Comparison of ENCODE assay signal across 9 cellular contexts in the genomic region with DNA sequence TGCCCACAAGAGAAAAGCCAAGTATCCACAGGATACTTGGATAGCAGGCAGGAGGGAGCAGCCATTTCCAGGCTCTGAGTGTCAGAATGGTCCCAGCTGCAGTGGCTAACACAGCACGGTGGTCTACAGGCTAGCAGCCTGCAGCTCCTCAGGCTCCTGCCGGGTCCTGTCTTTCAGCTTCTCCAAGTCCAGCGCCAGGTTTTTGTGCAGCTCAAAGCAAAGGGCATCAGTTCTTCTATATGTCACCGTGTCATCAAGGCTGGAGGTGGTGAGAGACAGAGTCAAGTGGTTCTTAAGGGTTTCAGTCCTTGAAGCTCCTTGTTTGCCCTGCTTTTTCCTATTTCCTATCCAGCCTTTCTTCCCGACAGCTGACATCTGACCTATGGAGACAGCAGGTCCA.
"Had no signal": no experiment of that assay in that cellular context is flagged by ENCODE, and none has a peak within 500 bp of the region (broad histone marks: within the 10 kb centered on the region; RNA-seq: fewer than 3 reads in every experiment).

No MANE protein-coding gene starts in this region.

- H3K4me3 ChIP-seq: GM23248, HAP-1, K562 had no signal

- FAIRE-seq: HTR-8/SVneo, K562 had no signal

- H3K9me3 ChIP-seq: HAP-1 had no signal

- H3K9ac ChIP-seq: GM23248 had no signal

- H2AFZ ChIP-seq: GM23248 had no signal

- H3K4me3 Mint-ChIP-seq: HFFc6 had no signal

- H3K36me3 ChIP-seq: HAP-1 had no signal

- H3K27ac ChIP-seq: GM23248 had no signal

- ATAC-seq: HCT116, K562 had no signal

- DNase-seq: GM23248, GOT3, H7, HFFc6, KG1 had no signal

- H3K4me1 ChIP-seq: HAP-1 had no signal

- H3K27ac Mint-ChIP-seq: HFFc6 had no signal

- H3K9me3 Mint-ChIP-seq: HFFc6 had no signal
